In genomic region chr16:57165923-57166322, GRCh38 we compare ENCODE assay signal across 16 cellular contexts. TPM values are rescaled to one million over a fixed set of nuclear protein-coding genes. Genes with fewer than 3 reads are reported as not detected.
DNase-seq lines count a peak whose midpoint lies in the region; ATAC-seq and TF ChIP-seq lines count a peak whose summit lies in the region.
"Had no signal": no experiment of that assay in that cellular context is flagged by ENCODE, and none has a peak within 500 bp of the region (broad histone marks: within the 10 kb centered on the region; RNA-seq: fewer than 3 reads in every experiment).

No MANE protein-coding gene starts in this region.

- H3K36me3 Mint-ChIP-seq in immature natural killer cell, result peaks cover 13 to 38% (median 15%) of the 10 kb centered on the region in 3 donors

- in situ Hi-C loops in astrocyte of the spinal cord (cut with HindIII; ENCODE audit: low sequenced_read_pairs), result no loop called here

- POLR2A ChIA-PET in SK-N-SH (lab: Yijun Ruan, JAX), result no interaction called here

- H3K27me3 ChIP-seq in SK-N-SH (ENCODE audit: insufficient read depth), result no peaks in the 10 kb centered on the region
- H3K27me3 ChIP-seq in heart right ventricle, result no peaks in the 10 kb centered on the region
- H3K27me3 ChIP-seq: transverse colon had no signal

- no peak for TF ChIP-seq EP300 in SK-N-SH (IDR thresholded peaks at IDR 0.05; ENCODE audit: borderline replicate concordance in 1 of 2, low read depth in 1 of 2, low read length in 1 of 2)

- H4K20me1 ChIP-seq in SK-N-SH (ENCODE audit: insufficient read depth), result no peaks in the 10 kb centered on the region

- H3K79me2 ChIP-seq in SK-N-SH (ENCODE audit: insufficient read depth), result 0 out of 2 replicates have a peak, but pooled peaks cover 4% of the 10 kb centered on the region

- H3K27ac ChIP-seq in SK-N-SH (ENCODE audit: low read depth in 2 of 2, low read length in 1 of 2), result no peak overlapping the region
- H3K27ac ChIP-seq in heart right ventricle, result peak overlapping the region in 1 of 10 donors; percentile 66

- no peak overlapping the region for H3K4me3 Mint-ChIP-seq in immature natural killer cell
- H3K4me3 Mint-ChIP-seq: activated CD4-positive, alpha-beta memory T cell treated with anti-CD3 and anti-CD28 coated beads, Interleukin-2, amount 10 ng/mL, durations not matched to agents 7 days and 5 days had no signal

- no peak for DNase-seq in SK-N-SH
- peak; percentile 60 for DNase-seq in astrocyte of the spinal cord (ENCODE audit: low read depth, low spot score)
- peak; percentile 57 for DNase-seq in fibroblast of villous mesenchyme (ENCODE audit: low read depth)
- no peak for DNase-seq in activated naive CD4-positive, alpha-beta T cell treated with anti-CD3 and anti-CD28 coated beads, Interleukin-2, amount 50 U/mL, for 16 hours
- DNase-seq in heart right ventricle, result no peak
- DNase-seq in immature natural killer cell, result no peak
- DNase-seq: activated CD4-positive, alpha-beta memory T cell treated with anti-CD3 and anti-CD28 coated beads, Interleukin-2, amount 10 ng/mL, durations not matched to agents 7 days and 5 days; central memory CD4-positive, alpha-beta T cell; DMS53; NCI-H1417; NK-92 treated with Interleukin-12 subunit alpha and Interleukin-12 subunit beta, amount 100 ng/mL, for 24 hours; stimulated activated CD8-positive, alpha-beta memory T cell treated with anti-CD3 and anti-CD28 coated beads, Interleukin-4, amount 100 ng/mL, for 48 hours; transverse colon had no signal

- H3K9me3 ChIP-seq in SK-N-SH (no peaks in the 10 kb centered on the region), heart right ventricle (no peaks in the 10 kb centered on the region)
- H3K9me3 ChIP-seq: transverse colon had no signal

- CTCF ChIA-PET in SK-N-SH (lab: Yijun Ruan, JAX), result interaction anchor here (2.1 kb wide), 1 partner anchor 82 kb away, joined by 10 read pairs; no protein-coding TSS in a partner anchor

- H3K9me3 Mint-ChIP-seq in immature natural killer cell, result no peaks in the 10 kb centered on the region
- H3K9me3 Mint-ChIP-seq: activated CD4-positive, alpha-beta memory T cell treated with anti-CD3 and anti-CD28 coated beads, Interleukin-2, amount 10 ng/mL, durations not matched to agents 7 days and 5 days had no signal

- H3K9me2 ChIP-seq in SK-N-SH, result no peaks in the 10 kb centered on the region

- TF ChIP-seq RAD21 in SK-N-SH (IDR thresholded peaks at IDR 0.05; ENCODE audit: low read length), result no peak

- H3K36me3 ChIP-seq in SK-N-SH (replicated peaks in 1 of 2; ENCODE audit: control insufficient read depth in 1 of 2, insufficient read depth in 2 of 2, low read length in 1 of 2) (peaks cover 54 to 65% of the 10 kb centered on the region in 2 experiments), heart right ventricle (peaks cover 0 to 94% (median 33%) of the 10 kb centered on the region in 9 donors)

- H3K4me1 Mint-ChIP-seq in immature natural killer cell, result peaks cover 2 to 6% of the 10 kb centered on the region in 2 donors

- no peak overlapping the region for H3K27ac Mint-ChIP-seq in immature natural killer cell
- H3K27ac Mint-ChIP-seq: activated CD4-positive, alpha-beta memory T cell treated with anti-CD3 and anti-CD28 coated beads, Interleukin-2, amount 10 ng/mL, durations not matched to agents 7 days and 5 days had no signal

- intact Hi-C loops in heart right ventricle (cut with DNase I), result loop anchor here in 8 of 10 donors (2.0 to 10.0 kb wide), 8 partner anchors 73 to 301 kb away; partner anchors contain the start of genes SLC12A3 (in 2 of the 8) and CPNE2 (in 1 of the 8)

- peaks cover 18% of the 10 kb centered on the region for H3F3A ChIP-seq in SK-N-SH (replicated peaks; ENCODE audit: insufficient read depth)

- TF ChIP-seq CTCF in SK-N-SH (IDR thresholded peaks at IDR 0.05) (no peak), astrocyte of the spinal cord (IDR thresholded peaks at IDR 0.05; ENCODE audit: low read depth, low read length) (no peak), fibroblast of villous mesenchyme (IDR thresholded peaks at IDR 0.05; ENCODE audit: insufficient read depth, low read depth, low read length) (no peak), heart right ventricle (IDR thresholded peaks at IDR 0.05) (no peak)

- no peak overlapping the region for H3K4me2 ChIP-seq in SK-N-SH

- ATAC-seq in SK-N-SH treated with all-trans-retinoic acid at 6 μM for 48 hours (no peak), heart right ventricle (no peak), HG03439 (IDR thresholded peaks at IDR 0.05; ENCODE audit: unreplicated experiment) (no peak)

- H3K4me1 ChIP-seq in SK-N-SH (ENCODE audit: control insufficient read depth in 1 of 2, insufficient read depth in 2 of 2, low read depth in 1 of 2, low read length in 1 of 2), result peaks cover 0 to 3% of the 10 kb centered on the region in 2 experiments; a peak in 1 of 4 replicates
- H3K4me1 ChIP-seq in heart right ventricle, result peaks cover 0 to 30% (median 20%) of the 10 kb centered on the region in 9 donors

- H2AFZ ChIP-seq in SK-N-SH (ENCODE audit: low read depth), result no peak overlapping the region

- no peak overlapping the region for H3K4me3 ChIP-seq in SK-N-SH (ENCODE audit: low read depth in 2 of 2, low read length in 1 of 2)
- no peak overlapping the region for H3K4me3 ChIP-seq in astrocyte of the spinal cord (ENCODE audit: low read depth, low read length)
- no peak overlapping the region for H3K4me3 ChIP-seq in fibroblast of villous mesenchyme (ENCODE audit: low read depth, low read length)
- H3K4me3 ChIP-seq in heart right ventricle, result no peak overlapping the region
- H3K4me3 ChIP-seq: transverse colon had no signal

- no peak overlapping the region for H3K9ac ChIP-seq in SK-N-SH

- 92% methylated on average over 3 of the region's 3 CpGs for WGBS in SK-N-SH (ENCODE audit: low lambda C conversion rate)
- WGBS in heart right ventricle, 2 donors, result 92 to 99% methylated on average over 3 of the region's 3 CpGs

- no peaks in the 10 kb centered on the region for H3K27me3 Mint-ChIP-seq in immature natural killer cell (ENCODE audit: low read depth in 3 of 3)
- H3K27me3 Mint-ChIP-seq: activated CD4-positive, alpha-beta memory T cell treated with anti-CD3 and anti-CD28 coated beads, Interleukin-2, amount 10 ng/mL, durations not matched to agents 7 days and 5 days; progenitor cell of endocrine pancreas had no signal

TF ChIP-seq in SK-N-SH, 30 proteins besides CTCF, POLR2A, EP300 and RAD21:
- peak; percentile 6; the same call in 1 of the 2 replicates for TF ChIP-seq NFIC (IDR thresholded peaks at IDR 0.05; ENCODE audit: borderline replicate concordance)
- TF ChIP-seq MXI1 (IDR thresholded peaks at IDR 0.05; ENCODE audit: low read depth, low read length), result no peak

TF ChIP-seq in SK-N-SH treated with all-trans-retinoic acid at 6 μM for 48 hours, 23 proteins besides CTCF, POLR2A, EP300 and RAD21 (continues in another document):
- TF ChIP-seq GLIS3 (CRISPR knock-in tag; IDR thresholded peaks at IDR 0.05), result no peak
- TF ChIP-seq ZNF8 (CRISPR knock-in tag; IDR thresholded peaks at IDR 0.05), result no peak
- no peak for TF ChIP-seq ZNF565 (CRISPR knock-in tag; conservative IDR thresholded peaks at IDR 0.05; ENCODE audit: low read depth)
- no peak for TF ChIP-seq ZNF70 (CRISPR knock-in tag; IDR thresholded peaks at IDR 0.05)
- TF ChIP-seq POU6F1 (CRISPR knock-in tag; IDR thresholded peaks at IDR 0.05; ENCODE audit: borderline replicate concordance, low read depth), result no peak
- no peak for TF ChIP-seq ARNTL (CRISPR knock-in tag; IDR thresholded peaks at IDR 0.05; ENCODE audit: borderline replicate concordance, low read depth)
- TF ChIP-seq TCF4 (CRISPR knock-in tag; IDR thresholded peaks at IDR 0.05; ENCODE audit: borderline replicate concordance), result no peak
- no peak for TF ChIP-seq ISL1 (CRISPR knock-in tag; IDR thresholded peaks at IDR 0.05)

RNA-seq across cellular contexts. Expression of gene PSME3IP1, which starts 19.9 kb away (rescaled TPM):
- polyA plus RNA-seq in SK-N-SH (2012; rRNA removed) (80.9 and 92.0 TPM in 2 replicates), heart right ventricle (10 to 100 TPM; 50.4 to 60.7 TPM), immature natural killer cell (10 to 100 TPM; 79.0 to 91.7 (median 88.9) TPM)
- polyA plus RNA-seq in SK-N-SH (2012; cell fraction: cytosol; rRNA removed), result 56.1 and 64.2 TPM in 2 replicates
- polyA plus RNA-seq in SK-N-SH (2012; cell fraction: nucleus; rRNA removed), result 162 and 164 TPM in 2 replicates
- total RNA-seq in fibroblast of villous mesenchyme (59.3 and 71.2 TPM in 2 replicates), heart right ventricle (10 to 100 TPM; 49.6 to 66.8 (median 62.5) TPM)

RNA-seq across cellular contexts. Expression of gene RSPRY1, which starts 20.2 kb away (rescaled TPM):
- polyA plus RNA-seq in SK-N-SH (2012; rRNA removed) (16.6 and 21.7 TPM in 2 replicates), heart right ventricle (1 to 10 TPM; 6.9 to 9.5 TPM), immature natural killer cell (10 to 100 TPM; 22.5 to 31.8 (median 24.7) TPM)
- polyA plus RNA-seq in SK-N-SH (2012; cell fraction: cytosol; rRNA removed), result 18.7 and 21.4 TPM in 2 replicates
- 16.3 and 28.5 TPM in 2 replicates for polyA plus RNA-seq in SK-N-SH (2012; cell fraction: nucleus; rRNA removed)
- total RNA-seq in fibroblast of villous mesenchyme (51.2 and 64.8 TPM in 2 replicates), heart right ventricle (10 to 100 TPM; 14.7 to 21.4 (median 18.5) TPM)

Comparison
In these comparisons a context has a peak if more than half of its experiments do, and no peak if none do; other contexts are left out.
1. DNase-seq: peak in astrocyte of the spinal cord (single experiment) and fibroblast of villous mesenchyme (single experiment); none in SK-N-SH (single experiment), activated naive CD4-positive, alpha-beta T cell treated with anti-CD3 and anti-CD28 coated beads, Interleukin-2, amount 50 U/mL, for 16 hours (single experiment), heart right ventricle (0 of 2) and immature natural killer cell (0 of 3).